Comparison of ENCODE assay signal across 33 cellular contexts in the genomic region with DNA sequence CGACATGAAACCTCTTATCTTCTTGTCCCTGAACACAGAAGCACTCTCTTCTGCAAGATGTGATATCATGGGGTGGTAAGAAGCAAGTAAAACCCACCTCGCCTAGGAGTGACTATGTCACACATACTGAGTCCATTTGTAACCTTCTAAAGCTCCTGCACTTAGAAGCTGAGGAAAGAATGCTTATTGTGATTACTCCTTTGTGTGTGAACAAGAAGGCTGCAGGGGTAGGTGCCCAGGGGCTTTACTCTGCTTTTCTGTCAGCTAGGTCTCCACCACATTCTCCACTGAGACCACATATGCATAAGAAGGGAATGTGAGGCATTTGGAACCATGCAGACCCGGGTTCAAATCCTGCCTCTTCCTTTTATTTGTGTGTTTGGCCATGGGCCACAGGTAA.
"Had no signal": no experiment of that assay in that cellular context is flagged by ENCODE, and none has a peak within 500 bp of the region (broad histone marks: within the 10 kb centered on the region; RNA-seq: fewer than 3 reads in every experiment).

No MANE protein-coding gene starts in this region.

- H3K9me3 ChIP-seq: adrenal gland, body of pancreas, breast epithelium had no signal

- H3K4me1 ChIP-seq: adrenal gland, body of pancreas, breast epithelium had no signal

- H3K4me3 ChIP-seq: adrenal gland, body of pancreas, breast epithelium had no signal

- H3K27ac ChIP-seq: adrenal gland, body of pancreas, brain microvascular endothelial cell, breast epithelium, WERI-Rb-1 had no signal

- H3K36me3 ChIP-seq: adrenal gland, brain microvascular endothelial cell, breast epithelium, WERI-Rb-1 had no signal

- DNase-seq: activated CD4-positive, alpha-beta memory T cell treated with anti-CD3 and anti-CD28 coated beads, Interleukin-2, amount 10 ng/mL, durations not matched to agents 7 days and 5 days; activated CD4-positive, alpha-beta T cell treated with anti-CD3 and anti-CD28 coated beads for 1 hour; activated CD4-positive, alpha-beta T cell treated with anti-CD3 and anti-CD28 coated beads for 36 hours; activated CD4-positive, alpha-beta T cell treated with anti-CD3 and anti-CD28 coated beads for 48 hours; activated CD4-positive, alpha-beta T cell treated with anti-CD3 and anti-CD28 coated beads, Interleukin-2, amount 10 ng/mL, durations not matched to agents 7 days and 5 days; activated CD4-positive, alpha-beta T cell treated with anti-CD3 and anti-CD28 coated beads, Interleukin-2, amount 50 U/mL, for 48 hours; activated CD4-positive, CD25-positive, alpha-beta regulatory T cell; activated CD8-positive, alpha-beta memory T cell treated with anti-CD3 and anti-CD28 coated beads for 24 hours; activated CD8-positive, alpha-beta memory T cell treated with anti-CD3 and anti-CD28 coated beads, Interleukin-2, amount 10 ng/mL, durations not matched to agents 7 days and 5 days; activated CD8-positive, alpha-beta memory T cell treated with anti-CD3 and anti-CD28 coated beads, Interleukin-2, amount 50 U/mL, for 48 hours; activated CD8-positive, alpha-beta T cell treated with anti-CD3 and anti-CD28 coated beads, Interleukin-2, amount 10 ng/mL, durations not matched to agents 7 days and 5 days; activated effector memory CD4-positive, alpha-beta T cell treated with anti-CD3 and anti-CD28 coated beads, Interleukin-2, amount 50 U/mL, for 16 hours; activated gamma-delta T cell treated with Interleukin-2 at 50 U/mL for 16 hours; activated naive CD4-positive, alpha-beta T cell; activated naive CD4-positive, alpha-beta T cell treated with anti-CD3 and anti-CD28 coated beads for 36 hours; activated naive CD4-positive, alpha-beta T cell treated with anti-CD3 and anti-CD28 coated beads, Interleukin-2, amount 50 U/mL, for 16 hours; activated naive CD8-positive, alpha-beta T cell treated with anti-CD3 and anti-CD28 coated beads for 36 hours; activated T-cell treated with anti-CD3 and anti-CD28 coated beads, Interleukin-2, amount 50 U/mL, for 24 hours; activated T-cell treated with anti-CD3 and anti-CD28 coated beads, Interleukin-2, amount 50 U/mL, for 72 hours; adrenal gland; amniotic stem cell; aorta; body of pancreas; brain microvascular endothelial cell; central memory CD4-positive, alpha-beta T cell; T-helper 1 cell; T-helper 2 cell; T-helper 9 cell had no signal

- H3K27me3 ChIP-seq: adrenal gland, body of pancreas, brain microvascular endothelial cell had no signal

- ATAC-seq: activated CD4-positive, alpha-beta T cell treated with anti-CD3 and anti-CD28 coated beads for 36 hours; activated CD4-positive, CD25-positive, alpha-beta regulatory T cell treated with anti-CD3 and anti-CD28 coated beads, Interleukin-2, amount 50 U/mL, for 24 hours; activated CD8-positive, alpha-beta memory T cell treated with anti-CD3 and anti-CD28 coated beads, Interleukin-2, amount 10 ng/mL, durations not matched to agents 7 days and 5 days; activated CD8-positive, alpha-beta T cell treated with anti-CD3 and anti-CD28 coated beads, Interleukin-2, amount 10 ng/mL, durations not matched to agents 7 days and 5 days; activated naive CD4-positive, alpha-beta T cell treated with anti-CD3 and anti-CD28 coated beads, Interleukin-2, amount 50 U/mL, for 72 hours; activated T-cell treated with anti-CD3 and anti-CD28 coated beads, Interleukin-2, amount 50 U/mL, for 72 hours; activated T-helper 17 cell treated with anti-CD3 and anti-CD28 coated beads, Interleukin-2, amount 50 U/mL, for 72 hours; body of pancreas had no signal
